Comparison of ENCODE assay signal across 20 cellular contexts in genomic region chr21:29677326-29677725, GRCh38.
"Had no signal": no experiment of that assay in that cellular context is flagged by ENCODE, and none has a peak within 500 bp of the region (broad histone marks: within the 10 kb centered on the region; RNA-seq: fewer than 3 reads in every experiment).

No MANE protein-coding gene starts in this region.

- H3K27ac ChIP-seq: right atrium auricular region, spleen, transverse colon, VCaP had no signal

- ATAC-seq: activated CD4-positive, alpha-beta T cell treated with anti-CD3 and anti-CD28 coated beads for 36 hours; activated CD8-positive, alpha-beta T cell treated with anti-CD3 and anti-CD28 coated beads for 36 hours; activated T-cell treated with anti-CD3 and anti-CD28 coated beads, Interleukin-2, amount 50 U/mL, for 72 hours; esophagus mucosa; left lobe of liver; mucosa of descending colon; natural killer cell; stimulated activated naive B cell treated with anti-CD40 and anti-IgM and Interleukin-4, amounts not matched to agents 10 μg/mL and 1 μg/mL and 100 μg/mL, for 72 hours had no signal

- H3K36me3 ChIP-seq: right atrium auricular region, spleen, transverse colon had no signal

- FAIRE-seq: astrocyte, endometrium had no signal

- DNase-seq: activated CD4-positive, alpha-beta T cell treated with anti-CD3 and anti-CD28 coated beads for 36 hours; activated CD8-positive, alpha-beta memory T cell treated with anti-CD3 and anti-CD28 coated beads, Interleukin-2, amount 50 U/mL, for 4 hours; activated CD8-positive, alpha-beta T cell treated with anti-CD3 and anti-CD28 coated beads for 36 hours; activated gamma-delta T cell treated with Interleukin-2 at 50 U/mL for 16 hours; activated T-cell treated with anti-CD3 and anti-CD28 coated beads, Interleukin-2, amount 50 U/mL, for 72 hours; glutamatergic neuron; mammary epithelial cell; mucosa of descending colon; natural killer cell; spleen; stimulated activated CD4-positive, alpha-beta T cell treated with anti-CD3 and anti-CD28 coated beads, Interleukin-1b, Interleukin-23, amount 100 ng/mL, for 48 hours; stimulated activated naive B cell treated with anti-CD40 and anti-IgM and Interleukin-4, amounts not matched to agents 10 μg/mL and 1 μg/mL and 100 μg/mL, for 72 hours; substantia nigra; transverse colon had no signal

- H3K4me1 Mint-ChIP-seq: activated CD4-positive, alpha-beta T cell treated with anti-CD3 and anti-CD28 coated beads for 36 hours; natural killer cell had no signal

- H3K9me3 Mint-ChIP-seq: activated CD8-positive, alpha-beta T cell treated with anti-CD3 and anti-CD28 coated beads for 36 hours; activated T-cell treated with anti-CD3 and anti-CD28 coated beads, Interleukin-2, amount 50 U/mL, for 72 hours had no signal

- H3K27me3 ChIP-seq: right atrium auricular region, spleen, transverse colon had no signal

- H3K9me3 ChIP-seq: mucosa of descending colon, right atrium auricular region, spleen, transverse colon had no signal

- H3K4me3 ChIP-seq: mucosa of descending colon, right atrium auricular region, spleen, transverse colon had no signal

- H3K4me1 ChIP-seq: right atrium auricular region, spleen, transverse colon had no signal

- H3K27me3 Mint-ChIP-seq: stimulated activated naive B cell treated with anti-CD40 and anti-IgM and Interleukin-4, amounts not matched to agents 10 μg/mL and 1 μg/mL and 100 μg/mL, for 72 hours had no signal

- H3K27ac Mint-ChIP-seq: activated CD4-positive, alpha-beta T cell treated with anti-CD3 and anti-CD28 coated beads for 36 hours; activated CD8-positive, alpha-beta T cell treated with anti-CD3 and anti-CD28 coated beads for 36 hours; natural killer cell; stimulated activated naive B cell treated with anti-CD40 and anti-IgM and Interleukin-4, amounts not matched to agents 10 μg/mL and 1 μg/mL and 100 μg/mL, for 72 hours had no signal

- H3K36me3 Mint-ChIP-seq: natural killer cell; stimulated activated naive B cell treated with anti-CD40 and anti-IgM and Interleukin-4, amounts not matched to agents 10 μg/mL and 1 μg/mL and 100 μg/mL, for 72 hours had no signal

- H3K4me3 Mint-ChIP-seq: activated CD4-positive, alpha-beta T cell treated with anti-CD3 and anti-CD28 coated beads for 36 hours; activated CD8-positive, alpha-beta T cell treated with anti-CD3 and anti-CD28 coated beads for 36 hours; activated T-cell treated with anti-CD3 and anti-CD28 coated beads, Interleukin-2, amount 50 U/mL, for 72 hours; natural killer cell; stimulated activated naive B cell treated with anti-CD40 and anti-IgM and Interleukin-4, amounts not matched to agents 10 μg/mL and 1 μg/mL and 100 μg/mL, for 72 hours had no signal
